In the genomic region with DNA sequence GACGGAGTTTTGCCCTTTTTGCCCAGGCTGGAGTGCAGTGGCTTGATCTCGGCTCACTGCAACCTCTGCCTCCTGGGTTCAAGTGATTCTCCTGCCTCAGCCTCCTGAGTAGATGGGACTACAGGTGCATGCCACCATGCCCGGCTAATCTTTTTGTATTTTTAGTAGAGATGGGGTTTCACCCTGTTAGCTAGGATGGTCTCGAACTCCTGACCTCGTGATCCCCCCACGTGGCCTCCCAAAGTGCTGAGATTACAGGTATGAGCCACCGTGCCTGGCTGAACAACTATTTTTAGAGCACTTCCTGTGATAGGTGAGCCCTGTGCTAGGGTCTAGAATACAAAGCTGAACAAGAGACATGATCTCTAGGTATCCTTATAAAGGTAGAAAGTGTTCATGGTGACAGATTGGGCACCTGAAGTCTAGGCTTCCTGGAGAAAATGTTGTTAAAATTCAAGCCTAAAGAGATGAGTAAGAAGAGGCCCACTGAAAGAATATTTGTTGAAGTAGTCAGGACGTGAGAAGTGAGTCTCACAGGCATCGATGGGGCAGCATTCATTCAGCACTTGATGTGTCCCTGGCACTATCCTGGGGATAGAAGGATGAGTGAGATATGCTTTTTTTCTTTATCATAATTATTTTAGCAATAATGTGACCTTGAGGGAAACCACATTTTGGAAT, we compare ENCODE assay signal across 17 cellular contexts. TPM values are rescaled to one million over a fixed set of nuclear protein-coding genes. Genes with fewer than 3 reads are reported as not detected.
DNase-seq lines count a peak whose midpoint lies in the region; ATAC-seq and TF ChIP-seq lines count a peak whose summit lies in the region.
"Had no signal": no experiment of that assay in that cellular context is flagged by ENCODE, and none has a peak within 500 bp of the region (broad histone marks: within the 10 kb centered on the region; RNA-seq: fewer than 3 reads in every experiment).

No MANE protein-coding gene starts in this region.

- no peak for ATAC-seq in activated CD8-positive, alpha-beta memory T cell treated with anti-CD3 and anti-CD28 coated beads, Interleukin-2, amount 10 ng/mL, durations not matched to agents 7 days and 5 days
- no peak for ATAC-seq in stimulated activated effector memory CD8-positive, alpha-beta T cell treated with anti-CD3 and anti-CD28 coated beads, Interleukin-12 subunit alpha, Interleukin-12 subunit beta, amount 100 ng/mL, for 72 hours
- ATAC-seq in HG02588 (IDR thresholded peaks at IDR 0.05; ENCODE audit: unreplicated experiment): no peak
- ATAC-seq: PC-3 had no signal

- peaks cover 33% of the 10 kb centered on the region for H3K4me1 Mint-ChIP-seq in activated CD8-positive, alpha-beta memory T cell treated with anti-CD3 and anti-CD28 coated beads, Interleukin-2, amount 10 ng/mL, durations not matched to agents 7 days and 5 days
- H3K4me1 Mint-ChIP-seq in IgD-negative memory B cell: peaks cover 17 to 41% (median 31%) of the 10 kb centered on the region in 3 donors
- peaks cover 54% of the 10 kb centered on the region for H3K4me1 Mint-ChIP-seq in chondrocyte (ENCODE audit: low read depth)
- H3K4me1 Mint-ChIP-seq in stimulated activated effector memory CD8-positive, alpha-beta T cell treated with anti-CD3 and anti-CD28 coated beads, Interleukin-12 subunit alpha, Interleukin-12 subunit beta, amount 100 ng/mL, for 72 hours: peaks cover 38% of the 10 kb centered on the region

- no peaks in the 10 kb centered on the region for H3K9me3 Mint-ChIP-seq in activated CD8-positive, alpha-beta memory T cell treated with anti-CD3 and anti-CD28 coated beads, Interleukin-2, amount 10 ng/mL, durations not matched to agents 7 days and 5 days (ENCODE audit: low read depth)
- peaks cover 0 to 5% (median 0%) of the 10 kb centered on the region in 3 donors for H3K9me3 Mint-ChIP-seq in IgD-negative memory B cell
- peaks cover 5% of the 10 kb centered on the region for H3K9me3 Mint-ChIP-seq in chondrocyte (ENCODE audit: low read depth)
- H3K9me3 Mint-ChIP-seq in stimulated activated effector memory CD8-positive, alpha-beta T cell treated with anti-CD3 and anti-CD28 coated beads, Interleukin-12 subunit alpha, Interleukin-12 subunit beta, amount 100 ng/mL, for 72 hours: no peaks in the 10 kb centered on the region

- peak overlapping the region; percentile 4 for H3K27ac Mint-ChIP-seq in activated CD8-positive, alpha-beta memory T cell treated with anti-CD3 and anti-CD28 coated beads, Interleukin-2, amount 10 ng/mL, durations not matched to agents 7 days and 5 days
- H3K27ac Mint-ChIP-seq in IgD-negative memory B cell: peak overlapping the region in 2 of 3 donors; percentile 88 to 97
- peak overlapping the region; percentile 50 for H3K27ac Mint-ChIP-seq in chondrocyte (ENCODE audit: unreplicated experiment)
- peak overlapping the region; percentile 78 for H3K27ac Mint-ChIP-seq in stimulated activated effector memory CD8-positive, alpha-beta T cell treated with anti-CD3 and anti-CD28 coated beads, Interleukin-12 subunit alpha, Interleukin-12 subunit beta, amount 100 ng/mL, for 72 hours

- TF ChIP-seq CTCF in chondrocyte (IDR thresholded peaks at IDR 0.05): no peak

- H3K27me3 Mint-ChIP-seq in activated CD8-positive, alpha-beta memory T cell treated with anti-CD3 and anti-CD28 coated beads, Interleukin-2, amount 10 ng/mL, durations not matched to agents 7 days and 5 days: no peaks in the 10 kb centered on the region
- H3K27me3 Mint-ChIP-seq in IgD-negative memory B cell (no peaks in the 10 kb centered on the region), chondrocyte (ENCODE audit: low read depth) (no peaks in the 10 kb centered on the region)

- no peak overlapping the region for H3K4me3 Mint-ChIP-seq in activated CD8-positive, alpha-beta memory T cell treated with anti-CD3 and anti-CD28 coated beads, Interleukin-2, amount 10 ng/mL, durations not matched to agents 7 days and 5 days
- H3K4me3 Mint-ChIP-seq in IgD-negative memory B cell: peak overlapping the region in 3 of 4 donors; percentile 58 to 61 (median 60)
- H3K4me3 Mint-ChIP-seq in chondrocyte (ENCODE audit: unreplicated experiment): no peak overlapping the region
- H3K4me3 Mint-ChIP-seq in stimulated activated effector memory CD8-positive, alpha-beta T cell treated with anti-CD3 and anti-CD28 coated beads, Interleukin-12 subunit alpha, Interleukin-12 subunit beta, amount 100 ng/mL, for 72 hours: no peak overlapping the region

- DNase-seq in activated CD8-positive, alpha-beta memory T cell treated with anti-CD3 and anti-CD28 coated beads, Interleukin-2, amount 10 ng/mL, durations not matched to agents 7 days and 5 days: peak; percentile 26
- DNase-seq in activated CD8-positive, alpha-beta memory T cell treated with anti-CD3 and anti-CD28 coated beads, Interleukin-2, amount 50 U/mL, for 4 hours: no peak
- DNase-seq in chondrocyte (ENCODE audit: low spot score): no peak
- DNase-seq in stimulated activated effector memory CD8-positive, alpha-beta T cell treated with anti-CD3 and anti-CD28 coated beads, Interleukin-12 subunit alpha, Interleukin-12 subunit beta, amount 100 ng/mL, for 72 hours (ENCODE audit: low spot score in 2 of 2): no peak
- no peak for DNase-seq in DMS153 treated with DMSO at 0.1 percent for 48 hours (lab: John Stamatoyannopoulos, UW; ENCODE audit: unreplicated experiment)
- DNase-seq in effector CD4-positive, alpha-beta T cell: no peak
- DNase-seq: activated CD4-positive, CD25-positive, alpha-beta regulatory T cell treated with anti-CD3 and anti-CD28 coated beads, Interleukin-2, amount 50 U/mL, for 72 hours; activated gamma-delta T cell treated with Interleukin-2 at 50 U/mL for 16 hours; caudate nucleus; DMS79; glutamatergic neuron; NCI-H1417; NCI-H510A; PC-3; stimulated activated CD4-positive, alpha-beta T cell treated with anti-CD3 and anti-CD28 coated beads, Interleukin-12 subunit alpha, Interleukin-12 subunit beta, amount 100 ng/mL, for 4 hours had no signal

- CTCF ChIA-PET in activated CD8-positive, alpha-beta memory T cell treated with anti-CD3 and anti-CD28 coated beads, Interleukin-2, amount 10 ng/mL, durations not matched to agents 7 days and 5 days (lab: Charles Lee): interaction anchor here (1.8 to 2.0 kb wide), 2 partner anchors 20 to 26 kb away, joined by 5 to 9 read pairs; no protein-coding TSS in a partner anchor

- peaks cover 10% of the 10 kb centered on the region for H3K36me3 Mint-ChIP-seq in activated CD8-positive, alpha-beta memory T cell treated with anti-CD3 and anti-CD28 coated beads, Interleukin-2, amount 10 ng/mL, durations not matched to agents 7 days and 5 days
- H3K36me3 Mint-ChIP-seq in IgD-negative memory B cell (no peaks in the 10 kb centered on the region), chondrocyte (ENCODE audit: low read depth) (no peaks in the 10 kb centered on the region)
- H3K36me3 Mint-ChIP-seq in stimulated activated effector memory CD8-positive, alpha-beta T cell treated with anti-CD3 and anti-CD28 coated beads, Interleukin-12 subunit alpha, Interleukin-12 subunit beta, amount 100 ng/mL, for 72 hours: peaks cover 14% of the 10 kb centered on the region

RNA-seq across cellular contexts. Expression of a gene that starts 5.0 kb away (rescaled TPM):
- 10 to 100 TPM; 16.8 to 22.9 TPM for total RNA-seq in activated CD8-positive, alpha-beta memory T cell treated with anti-CD3 and anti-CD28 coated beads, Interleukin-2, amount 10 ng/mL, durations not matched to agents 7 days and 5 days
- polyA plus RNA-seq in IgD-negative memory B cell: 10.8 TPM
- 14.3 to 20.2 TPM (median 16.1 TPM) in 3 replicates for total RNA-seq in chondrocyte

Comparison
In these comparisons a context has a peak if more than half of its experiments do, and no peak if none do; other contexts are left out.
1. H3K27ac Mint-ChIP-seq: peak in every context shown above with its lines; median percentile 92 in IgD-negative memory B cell; 78 in stimulated activated effector memory CD8-positive, alpha-beta T cell treated with anti-CD3 and anti-CD28 coated beads, Interleukin-12 subunit alpha, Interleukin-12 subunit beta, amount 100 ng/mL, for 72 hours; 50 in chondrocyte; 4 in activated CD8-positive, alpha-beta memory T cell treated with anti-CD3 and anti-CD28 coated beads, Interleukin-2, amount 10 ng/mL, durations not matched to agents 7 days and 5 days.
2. H3K4me3 Mint-ChIP-seq: peak in IgD-negative memory B cell (3 of 4); none in activated CD8-positive, alpha-beta memory T cell treated with anti-CD3 and anti-CD28 coated beads, Interleukin-2, amount 10 ng/mL, durations not matched to agents 7 days and 5 days (single experiment), chondrocyte (single experiment) and stimulated activated effector memory CD8-positive, alpha-beta T cell treated with anti-CD3 and anti-CD28 coated beads, Interleukin-12 subunit alpha, Interleukin-12 subunit beta, amount 100 ng/mL, for 72 hours (single experiment).